Comparison of ENCODE assay signal across 9 cellular contexts in the genomic region with DNA sequence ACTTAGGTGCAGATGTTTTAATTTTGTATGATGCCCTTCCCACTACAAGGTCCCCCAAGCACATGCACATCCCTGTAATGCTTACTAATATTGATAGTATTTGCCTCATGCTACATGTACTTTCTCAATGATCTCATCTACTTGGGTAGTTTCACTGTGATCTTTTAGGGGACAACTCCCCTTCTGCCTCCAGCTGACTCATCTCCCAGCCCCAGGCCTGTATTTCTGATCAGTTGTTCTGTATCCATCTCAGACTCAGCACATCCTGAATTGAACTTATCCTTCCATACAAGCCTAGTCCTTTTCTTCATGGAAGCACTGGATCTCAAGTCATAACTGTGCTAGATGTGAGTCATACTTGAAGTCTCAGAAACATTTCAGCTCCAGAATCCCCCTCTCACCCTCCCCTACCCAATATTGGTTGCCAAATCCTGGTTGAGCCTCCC. TPM values are rescaled to one million over a fixed set of nuclear protein-coding genes. Genes with fewer than 3 reads are reported as not detected.
DNase-seq lines count a peak whose midpoint lies in the region; ATAC-seq and TF ChIP-seq lines count a peak whose summit lies in the region.
"Had no signal": no experiment of that assay in that cellular context is flagged by ENCODE, and none has a peak within 500 bp of the region (broad histone marks: within the 10 kb centered on the region; RNA-seq: fewer than 3 reads in every experiment).

No MANE protein-coding gene starts in this region.

- no peak for TF ChIP-seq CTCF in WTC11 (IDR thresholded peaks at IDR 0.05)

- peak overlapping the region; percentile 99 for H3K27ac ChIP-seq in SK-N-MC

- no peak overlapping the region for H3K4me3 Mint-ChIP-seq in activated CD8-positive, alpha-beta memory T cell treated with anti-CD3 and anti-CD28 coated beads, Interleukin-2, amount 10 ng/mL, durations not matched to agents 7 days and 5 days
- H3K4me3 Mint-ChIP-seq in WTC11 (no peak overlapping the region), T-cell (no peak overlapping the region)
- H3K4me3 Mint-ChIP-seq: IgD-negative memory B cell had no signal

- no peak overlapping the region for H3K27ac Mint-ChIP-seq in activated CD8-positive, alpha-beta memory T cell treated with anti-CD3 and anti-CD28 coated beads, Interleukin-2, amount 10 ng/mL, durations not matched to agents 7 days and 5 days
- H3K27ac Mint-ChIP-seq in WTC11 = no peak overlapping the region
- H3K27ac Mint-ChIP-seq in T-cell = no peak overlapping the region

- H3K36me3 ChIP-seq in SK-N-MC (ENCODE audit: insufficient read depth, low read length) = no peaks in the 10 kb centered on the region

- peak; percentile 63 for ATAC-seq in activated CD8-positive, alpha-beta memory T cell treated with anti-CD3 and anti-CD28 coated beads, Interleukin-2, amount 10 ng/mL, durations not matched to agents 7 days and 5 days
- ATAC-seq in HG02623 (IDR thresholded peaks at IDR 0.05; ENCODE audit: unreplicated experiment) (peak; percentile 94), WTC11 (no peak), T-cell (replicated peaks in 1 of 4) (no peak)

- POLR2A ChIA-PET in WTC11 (lab: Charles Lee) = no interaction called here
- POLR2A ChIA-PET in T-cell (lab: Charles Lee) = no interaction called here

- peak overlapping the region; percentile 66 for H3K9ac ChIP-seq in SK-N-MC (ENCODE audit: insufficient read length)

- no peaks in the 10 kb centered on the region for H3K9me3 ChIP-seq in SK-N-MC (ENCODE audit: low read depth, low read length)

- H3K36me3 Mint-ChIP-seq in activated CD8-positive, alpha-beta memory T cell treated with anti-CD3 and anti-CD28 coated beads, Interleukin-2, amount 10 ng/mL, durations not matched to agents 7 days and 5 days = no peaks in the 10 kb centered on the region
- H3K36me3 Mint-ChIP-seq in WTC11 = no peaks in the 10 kb centered on the region
- no peaks in the 10 kb centered on the region for H3K36me3 Mint-ChIP-seq in T-cell

- CTCF ChIA-PET in activated CD8-positive, alpha-beta memory T cell treated with anti-CD3 and anti-CD28 coated beads, Interleukin-2, amount 10 ng/mL, durations not matched to agents 7 days and 5 days (lab: Charles Lee) = no interaction called here
- CTCF ChIA-PET in WTC11 (lab: Charles Lee) (no interaction called here), T-cell (lab: Charles Lee) (no interaction called here)

- H3K9me3 Mint-ChIP-seq in activated CD8-positive, alpha-beta memory T cell treated with anti-CD3 and anti-CD28 coated beads, Interleukin-2, amount 10 ng/mL, durations not matched to agents 7 days and 5 days (ENCODE audit: low read depth) = no peaks in the 10 kb centered on the region
- H3K9me3 Mint-ChIP-seq in WTC11 = peaks cover 3% of the 10 kb centered on the region; the same call in 1 of the 2 replicates
- H3K9me3 Mint-ChIP-seq in T-cell = no peaks in the 10 kb centered on the region

- peaks cover 18% of the 10 kb centered on the region for H3K4me1 Mint-ChIP-seq in activated CD8-positive, alpha-beta memory T cell treated with anti-CD3 and anti-CD28 coated beads, Interleukin-2, amount 10 ng/mL, durations not matched to agents 7 days and 5 days
- no peaks in the 10 kb centered on the region for H3K4me1 Mint-ChIP-seq in WTC11
- H3K4me1 Mint-ChIP-seq in T-cell = peaks cover 0 to 12% (median 0%) of the 10 kb centered on the region in 3 donors

- H3K27me3 Mint-ChIP-seq in activated CD8-positive, alpha-beta memory T cell treated with anti-CD3 and anti-CD28 coated beads, Interleukin-2, amount 10 ng/mL, durations not matched to agents 7 days and 5 days = peaks cover 5% of the 10 kb centered on the region
- H3K27me3 Mint-ChIP-seq in WTC11 (ENCODE audit: low read depth) (peaks cover 3% of the 10 kb centered on the region; the same call in 1 of the 2 replicates), T-cell (peaks cover 0 to under 1% of the 10 kb centered on the region in 2 donors)

- no peak for DNase-seq in activated CD8-positive, alpha-beta memory T cell treated with anti-CD3 and anti-CD28 coated beads, Interleukin-2, amount 10 ng/mL, durations not matched to agents 7 days and 5 days
- DNase-seq in activated CD8-positive, alpha-beta memory T cell treated with anti-CD3 and anti-CD28 coated beads for 24 hours = no peak
- DNase-seq in SK-N-MC (ENCODE audit: low read depth, low spot score) = peak; percentile 57
- DNase-seq in stimulated activated CD4-positive, alpha-beta T cell treated with anti-CD3 and anti-CD28 coated beads, TNF-alpha, amount 100 ng/mL, for 48 hours (ENCODE audit: low read depth in 3 of 3) = peak; percentile 15 to 25 (median 21)
- DNase-seq in WTC11 (ENCODE audit: low spot score) = no peak
- no peak for DNase-seq in islet precursor cell
- DNase-seq in T-cell = no peak

- peak overlapping the region; percentile 29; the same call in 1 of the 2 replicates for H3K4me3 ChIP-seq in SK-N-MC

TF ChIP-seq in WTC11, 78 proteins besides CTCF, POLR2A, EP300 and RAD21 (continues in another document):
- TF ChIP-seq PRDM15 (CRISPR knock-in tag; IDR thresholded peaks at IDR 0.05) (no peak), FOXK1 (CRISPR knock-in tag; IDR thresholded peaks at IDR 0.05) (no peak), ZNF232 (CRISPR knock-in tag; IDR thresholded peaks at IDR 0.05) (no peak), ZNF416 (CRISPR knock-in tag; IDR thresholded peaks at IDR 0.05) (no peak), KAT7 (CRISPR knock-in tag; IDR thresholded peaks at IDR 0.05; ENCODE audit: borderline replicate concordance) (no peak), ELF4 (CRISPR knock-in tag; IDR thresholded peaks at IDR 0.05; ENCODE audit: low read depth) (no peak), ZNF671 (CRISPR knock-in tag; IDR thresholded peaks at IDR 0.05) (no peak), ATF3 (CRISPR knock-in tag; conservative IDR thresholded peaks at IDR 0.05) (no peak)
- TF ChIP-seq, protein P1, sequence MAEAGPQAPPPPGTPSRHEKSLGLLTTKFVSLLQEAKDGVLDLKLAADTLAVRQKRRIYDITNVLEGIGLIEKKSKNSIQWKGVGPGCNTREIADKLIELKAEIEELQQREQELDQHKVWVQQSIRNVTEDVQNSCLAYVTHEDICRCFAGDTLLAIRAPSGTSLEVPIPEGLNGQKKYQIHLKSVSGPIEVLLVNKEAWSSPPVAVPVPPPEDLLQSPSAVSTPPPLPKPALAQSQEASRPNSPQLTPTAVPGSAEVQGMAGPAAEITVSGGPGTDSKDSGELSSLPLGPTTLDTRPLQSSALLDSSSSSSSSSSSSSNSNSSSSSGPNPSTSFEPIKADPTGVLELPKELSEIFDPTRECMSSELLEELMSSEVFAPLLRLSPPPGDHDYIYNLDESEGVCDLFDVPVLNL (CRISPR knock-in tag; IDR thresholded peaks at IDR 0.05; ENCODE audit: borderline replicate concordance, low read depth) = no peak

RNA-seq across cellular contexts. Expression of gene INTS6, which starts 49.4 kb away (rescaled TPM):
- total RNA-seq in activated CD8-positive, alpha-beta memory T cell treated with anti-CD3 and anti-CD28 coated beads, Interleukin-2, amount 10 ng/mL, durations not matched to agents 7 days and 5 days = 10 to 100 TPM; 52.9 to 60.3 TPM
- total RNA-seq in WTC11 (2021) = 27.2 to 40.4 TPM (median 35.7 TPM) in 3 replicates
- total RNA-seq in T-cell = 10 to 100 TPM; 50.0 to 77.9 (median 58.7) TPM

Comparison
In these comparisons a context has a peak if more than half of its experiments do, and no peak if none do; other contexts are left out.
1. ATAC-seq: peak in activated CD8-positive, alpha-beta memory T cell treated with anti-CD3 and anti-CD28 coated beads, Interleukin-2, amount 10 ng/mL, durations not matched to agents 7 days and 5 days (single experiment) and HG02623 (single experiment); none in WTC11 (single experiment) and T-cell (0 of 4).
2. DNase-seq: peak in SK-N-MC (single experiment) and stimulated activated CD4-positive, alpha-beta T cell treated with anti-CD3 and anti-CD28 coated beads, TNF-alpha, amount 100 ng/mL, for 48 hours (3 of 3); none in activated CD8-positive, alpha-beta memory T cell treated with anti-CD3 and anti-CD28 coated beads, Interleukin-2, amount 10 ng/mL, durations not matched to agents 7 days and 5 days (single experiment), activated CD8-positive, alpha-beta memory T cell treated with anti-CD3 and anti-CD28 coated beads for 24 hours (single experiment), WTC11 (single experiment), islet precursor cell (single experiment) and T-cell (0 of 34).